21 cellular contexts compared by ENCODE assay signal in the genomic region with DNA sequence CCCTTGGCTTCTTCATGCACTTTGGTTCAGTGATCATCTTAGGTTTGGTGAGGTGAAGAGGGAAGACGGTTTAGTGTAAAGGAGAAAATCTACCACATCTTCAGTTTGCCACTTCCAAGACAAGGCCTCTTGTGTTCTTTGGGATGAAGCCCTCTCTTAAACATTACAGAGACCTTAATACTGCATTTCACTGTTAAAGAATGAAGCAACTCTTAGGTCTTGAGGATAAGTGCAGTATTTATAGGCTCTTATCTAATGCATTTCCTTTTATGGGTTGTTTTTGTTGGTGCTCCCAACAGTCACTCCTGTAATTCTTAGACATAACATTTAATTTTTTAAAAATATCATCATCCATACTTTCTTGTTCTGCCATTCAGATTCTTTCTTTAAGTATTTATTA.
DNase-seq lines count a peak whose midpoint lies in the region; ATAC-seq and TF ChIP-seq lines count a peak whose summit lies in the region.
"Had no signal": no experiment of that assay in that cellular context is flagged by ENCODE, and none has a peak within 500 bp of the region (broad histone marks: within the 10 kb centered on the region; RNA-seq: fewer than 3 reads in every experiment).

No MANE protein-coding gene starts in this region.

- no peaks in the 10 kb centered on the region for H3K27me3 ChIP-seq in cardiac muscle cell
- H3K27me3 ChIP-seq in adipocyte (replicated peaks; ENCODE audit: control insufficient read depth, insufficient read depth, low read length) = no peaks in the 10 kb centered on the region
- H3K27me3 ChIP-seq in thoracic aorta (replicated peaks; ENCODE audit: insufficient read depth) = no peaks in the 10 kb centered on the region
- H3K27me3 ChIP-seq: brain microvascular endothelial cell, esophagus squamous epithelium, Peyer's patch had no signal

- H3K27ac ChIP-seq in cardiac muscle cell (peak overlapping the region; percentile 31), thoracic aorta (peak overlapping the region; percentile 52 to 53)
- H3K27ac ChIP-seq: brain microvascular endothelial cell, esophagus squamous epithelium, Peyer's patch, psoas muscle, SJCRH30 had no signal

- intact Hi-C loops in Right ventricle myocardium inferior (cut with DNase I) (no loop called here), MCF 10A (cut with micrococcal nuclease) (no loop called here)

- TF ChIP-seq CTCF in cardiac muscle cell (IDR thresholded peaks at IDR 0.05; ENCODE audit: low read depth, low read length) (no peak), fibroblast of villous mesenchyme (IDR thresholded peaks at IDR 0.05; ENCODE audit: insufficient read depth, low read depth, low read length) (no peak), thoracic aorta (IDR thresholded peaks at IDR 0.05) (no peak), GM10248 (IDR thresholded peaks at IDR 0.05; ENCODE audit: control extremely low read depth, extremely low read depth, low read depth, missing control alignments) (no peak), MCF 10A (IDR thresholded peaks at IDR 0.05; ENCODE audit: unreplicated experiment) (no peak)

- no peaks in the 10 kb centered on the region for H3K27me3 Mint-ChIP-seq in activated T-helper 17 cell treated with anti-CD3 and anti-CD28 coated beads, Interleukin-2, amount 50 U/mL, for 72 hours
- no peaks in the 10 kb centered on the region for H3K27me3 Mint-ChIP-seq in MCF 10A (ENCODE audit: insufficient read depth, unreplicated experiment)

- no TSS peak for BruUV-seq in MCF 10A (replicated peaks; lab: Mats Ljungman, UMichigan)

- POLR2A ChIA-PET in GM10248 (lab: Yijun Ruan, JAX) = no interaction called here
- POLR2A ChIA-PET in MCF 10A (lab: Yijun Ruan, JAX) = no interaction called here

- H3K4me1 ChIP-seq in cardiac muscle cell (ENCODE audit: low read depth) (peaks cover 38% of the 10 kb centered on the region), adipocyte (ENCODE audit: control insufficient read depth, insufficient read depth, low read length) (no peaks in the 10 kb centered on the region), thoracic aorta (ENCODE audit: control insufficient read depth in 1 of 2, low read depth in 2 of 2) (peaks cover 23 to 38% of the 10 kb centered on the region in 2 donors)
- H3K4me1 ChIP-seq: esophagus squamous epithelium, Peyer's patch, psoas muscle, SJCRH30 had no signal

- DNase-seq in cardiac muscle cell (ENCODE audit: low read depth in 1 of 2, low spot score in 1 of 2) (peak in 1 of 2 donors; percentile 7), Right ventricle myocardium inferior (ENCODE audit: missing footprints) (no peak), adipocyte (ENCODE audit: low read depth) (peak; percentile 66), fibroblast of villous mesenchyme (ENCODE audit: low read depth) (peak; percentile 47), thoracic aorta (ENCODE audit: low spot score) (no peak), GM10248 (ENCODE audit: extremely low spot score) (no peak), MCF 10A (ENCODE audit: unreplicated experiment) (no peak)
- DNase-seq: activated gamma-delta T cell, brain microvascular endothelial cell, DMS79, esophagus squamous epithelium, KG1, MV-4-11, NCI-H1694, NCI-H526 treated with DMSO at 0.1 percent for 48 hours, Peyer's patch, psoas muscle, SJCRH30, T-helper 1 cell had no signal

- H3K4me1 Mint-ChIP-seq in activated T-helper 17 cell treated with anti-CD3 and anti-CD28 coated beads, Interleukin-2, amount 50 U/mL, for 72 hours = no peaks in the 10 kb centered on the region
- no peaks in the 10 kb centered on the region for H3K4me1 Mint-ChIP-seq in MCF 10A (ENCODE audit: insufficient read depth, unreplicated experiment)

- H3K36me3 ChIP-seq in cardiac muscle cell = no peaks in the 10 kb centered on the region
- no peaks in the 10 kb centered on the region for H3K36me3 ChIP-seq in adipocyte (ENCODE audit: control insufficient read depth, insufficient read depth, low read length, severe bottlenecking)
- no peaks in the 10 kb centered on the region for H3K36me3 ChIP-seq in thoracic aorta
- H3K36me3 ChIP-seq: brain microvascular endothelial cell, esophagus squamous epithelium, Peyer's patch, SJCRH30 had no signal

- no peak overlapping the region for H3K9ac ChIP-seq in adipocyte (ENCODE audit: low read length)

- no peaks in the 10 kb centered on the region for H3K9me3 Mint-ChIP-seq in activated T-helper 17 cell treated with anti-CD3 and anti-CD28 coated beads, Interleukin-2, amount 50 U/mL, for 72 hours
- H3K9me3 Mint-ChIP-seq in MCF 10A (ENCODE audit: unreplicated experiment) = no peaks in the 10 kb centered on the region

- H3K27ac Mint-ChIP-seq in activated T-helper 17 cell treated with anti-CD3 and anti-CD28 coated beads, Interleukin-2, amount 50 U/mL, for 72 hours = no peak overlapping the region
- H3K27ac Mint-ChIP-seq in MCF 10A (ENCODE audit: low read depth, unreplicated experiment) = no peak overlapping the region

- no peaks in the 10 kb centered on the region for H3K9me3 ChIP-seq in cardiac muscle cell (ENCODE audit: low read depth)
- H3K9me3 ChIP-seq in adipocyte (ENCODE audit: control insufficient read depth, low read length) = no peaks in the 10 kb centered on the region
- no peaks in the 10 kb centered on the region for H3K9me3 ChIP-seq in thoracic aorta
- H3K9me3 ChIP-seq: esophagus squamous epithelium, Peyer's patch, psoas muscle, SJCRH30 had no signal

- H3K4me3 ChIP-seq in cardiac muscle cell (no peak overlapping the region), adipocyte (ENCODE audit: low read length) (no peak overlapping the region), fibroblast of villous mesenchyme (ENCODE audit: low read depth, low read length) (no peak overlapping the region), thoracic aorta (peak overlapping the region; percentile 5)
- H3K4me3 ChIP-seq: esophagus squamous epithelium, GM12878, Peyer's patch, psoas muscle, SJCRH30 had no signal

- H3K36me3 Mint-ChIP-seq in activated T-helper 17 cell treated with anti-CD3 and anti-CD28 coated beads, Interleukin-2, amount 50 U/mL, for 72 hours (ENCODE audit: low read depth) = no peaks in the 10 kb centered on the region
- H3K36me3 Mint-ChIP-seq in MCF 10A (ENCODE audit: insufficient read depth, unreplicated experiment) = no peaks in the 10 kb centered on the region

- H3K4me3 Mint-ChIP-seq in activated T-helper 17 cell treated with anti-CD3 and anti-CD28 coated beads, Interleukin-2, amount 50 U/mL, for 72 hours = no peak overlapping the region
- no peak overlapping the region for H3K4me3 Mint-ChIP-seq in MCF 10A (ENCODE audit: unreplicated experiment)

- ATAC-seq in Right ventricle myocardium inferior (no peak), thoracic aorta (ENCODE audit: insufficient number of reproducible peaks, low FRiP score, low read depth) (no peak)
- ATAC-seq in activated T-helper 17 cell treated with anti-CD3 and anti-CD28 coated beads, Interleukin-2, amount 50 U/mL, for 72 hours (replicated peaks) = no peak
- ATAC-seq: GM12878, psoas muscle had no signal

- CTCF ChIA-PET in GM10248 (lab: Yijun Ruan, JAX) (no interaction called here), MCF 10A (lab: Yijun Ruan, JAX) (interaction anchor here (0.5 to 1.9 kb wide), 2 partner anchors 527 to 624 kb away, joined by 3 to 4 read pairs; no protein-coding TSS in a partner anchor)

Comparison
In these comparisons a context has a peak if more than half of its experiments do, and no peak if none do; other contexts are left out.
1. DNase-seq: peak in adipocyte (single experiment) and fibroblast of villous mesenchyme (single experiment); none in Right ventricle myocardium inferior (single experiment), thoracic aorta (single experiment), GM10248 (single experiment) and MCF 10A (single experiment).